1 cellular context compared by ENCODE assay signal in the genomic region with DNA sequence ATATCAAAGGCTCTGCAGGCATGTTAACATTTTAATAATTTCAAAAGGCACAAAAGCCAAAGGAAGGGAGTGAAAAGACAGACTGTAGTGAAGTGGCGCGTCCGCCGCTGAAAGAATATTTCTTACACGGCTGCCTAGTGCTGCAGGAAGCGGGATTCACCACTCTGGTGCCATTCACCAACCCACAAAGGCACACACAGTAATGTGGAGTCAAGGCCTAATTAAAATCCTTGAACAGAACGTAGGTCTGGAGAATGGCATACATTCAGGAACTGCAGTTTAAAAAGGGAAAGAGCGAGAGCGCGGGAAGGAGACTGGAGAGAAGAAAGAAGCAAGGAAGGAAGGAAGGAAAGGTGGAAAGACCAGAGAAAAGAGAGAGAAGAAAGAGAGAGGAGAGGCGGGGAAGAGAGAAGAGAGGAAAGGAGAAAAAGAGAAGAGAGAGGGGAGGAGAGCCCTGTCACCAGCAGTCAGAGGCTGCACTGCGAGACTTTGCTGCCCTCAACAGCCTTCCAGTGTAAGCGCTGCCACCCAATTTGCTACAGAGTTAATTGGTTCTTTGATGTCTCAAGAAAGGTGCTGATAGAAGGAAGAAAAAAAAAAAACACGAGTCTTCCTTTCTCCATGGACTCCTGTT.
TF ChIP-seq lines count a peak whose summit lies in the region.

No MANE protein-coding gene starts in this region.

TF ChIP-seq in GM23338, 12 proteins besides CTCF, POLR2A, EP300 and RAD21 (continued from another document):
- TF ChIP-seq, protein P1, sequence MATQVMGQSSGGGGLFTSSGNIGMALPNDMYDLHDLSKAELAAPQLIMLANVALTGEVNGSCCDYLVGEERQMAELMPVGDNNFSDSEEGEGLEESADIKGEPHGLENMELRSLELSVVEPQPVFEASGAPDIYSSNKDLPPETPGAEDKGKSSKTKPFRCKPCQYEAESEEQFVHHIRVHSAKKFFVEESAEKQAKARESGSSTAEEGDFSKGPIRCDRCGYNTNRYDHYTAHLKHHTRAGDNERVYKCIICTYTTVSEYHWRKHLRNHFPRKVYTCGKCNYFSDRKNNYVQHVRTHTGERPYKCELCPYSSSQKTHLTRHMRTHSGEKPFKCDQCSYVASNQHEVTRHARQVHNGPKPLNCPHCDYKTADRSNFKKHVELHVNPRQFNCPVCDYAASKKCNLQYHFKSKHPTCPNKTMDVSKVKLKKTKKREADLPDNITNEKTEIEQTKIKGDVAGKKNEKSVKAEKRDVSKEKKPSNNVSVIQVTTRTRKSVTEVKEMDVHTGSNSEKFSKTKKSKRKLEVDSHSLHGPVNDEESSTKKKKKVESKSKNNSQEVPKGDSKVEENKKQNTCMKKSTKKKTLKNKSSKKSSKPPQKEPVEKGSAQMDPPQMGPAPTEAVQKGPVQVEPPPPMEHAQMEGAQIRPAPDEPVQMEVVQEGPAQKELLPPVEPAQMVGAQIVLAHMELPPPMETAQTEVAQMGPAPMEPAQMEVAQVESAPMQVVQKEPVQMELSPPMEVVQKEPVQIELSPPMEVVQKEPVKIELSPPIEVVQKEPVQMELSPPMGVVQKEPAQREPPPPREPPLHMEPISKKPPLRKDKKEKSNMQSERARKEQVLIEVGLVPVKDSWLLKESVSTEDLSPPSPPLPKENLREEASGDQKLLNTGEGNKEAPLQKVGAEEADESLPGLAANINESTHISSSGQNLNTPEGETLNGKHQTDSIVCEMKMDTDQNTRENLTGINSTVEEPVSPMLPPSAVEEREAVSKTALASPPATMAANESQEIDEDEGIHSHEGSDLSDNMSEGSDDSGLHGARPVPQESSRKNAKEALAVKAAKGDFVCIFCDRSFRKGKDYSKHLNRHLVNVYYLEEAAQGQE (IDR thresholded peaks at IDR 0.05; ENCODE audit: unreplicated experiment) = no peak
- TF ChIP-seq EZH2phosphoT487 (IDR thresholded peaks at IDR 0.05; ENCODE audit: unreplicated experiment) (no peak), NANOG (IDR thresholded peaks at IDR 0.05; ENCODE audit: borderline replicate concordance) (no peak), CREB1 (CRISPR knock-in tag; IDR thresholded peaks at IDR 0.05; ENCODE audit: low read depth) (no peak)
- TF ChIP-seq, protein P2, sequence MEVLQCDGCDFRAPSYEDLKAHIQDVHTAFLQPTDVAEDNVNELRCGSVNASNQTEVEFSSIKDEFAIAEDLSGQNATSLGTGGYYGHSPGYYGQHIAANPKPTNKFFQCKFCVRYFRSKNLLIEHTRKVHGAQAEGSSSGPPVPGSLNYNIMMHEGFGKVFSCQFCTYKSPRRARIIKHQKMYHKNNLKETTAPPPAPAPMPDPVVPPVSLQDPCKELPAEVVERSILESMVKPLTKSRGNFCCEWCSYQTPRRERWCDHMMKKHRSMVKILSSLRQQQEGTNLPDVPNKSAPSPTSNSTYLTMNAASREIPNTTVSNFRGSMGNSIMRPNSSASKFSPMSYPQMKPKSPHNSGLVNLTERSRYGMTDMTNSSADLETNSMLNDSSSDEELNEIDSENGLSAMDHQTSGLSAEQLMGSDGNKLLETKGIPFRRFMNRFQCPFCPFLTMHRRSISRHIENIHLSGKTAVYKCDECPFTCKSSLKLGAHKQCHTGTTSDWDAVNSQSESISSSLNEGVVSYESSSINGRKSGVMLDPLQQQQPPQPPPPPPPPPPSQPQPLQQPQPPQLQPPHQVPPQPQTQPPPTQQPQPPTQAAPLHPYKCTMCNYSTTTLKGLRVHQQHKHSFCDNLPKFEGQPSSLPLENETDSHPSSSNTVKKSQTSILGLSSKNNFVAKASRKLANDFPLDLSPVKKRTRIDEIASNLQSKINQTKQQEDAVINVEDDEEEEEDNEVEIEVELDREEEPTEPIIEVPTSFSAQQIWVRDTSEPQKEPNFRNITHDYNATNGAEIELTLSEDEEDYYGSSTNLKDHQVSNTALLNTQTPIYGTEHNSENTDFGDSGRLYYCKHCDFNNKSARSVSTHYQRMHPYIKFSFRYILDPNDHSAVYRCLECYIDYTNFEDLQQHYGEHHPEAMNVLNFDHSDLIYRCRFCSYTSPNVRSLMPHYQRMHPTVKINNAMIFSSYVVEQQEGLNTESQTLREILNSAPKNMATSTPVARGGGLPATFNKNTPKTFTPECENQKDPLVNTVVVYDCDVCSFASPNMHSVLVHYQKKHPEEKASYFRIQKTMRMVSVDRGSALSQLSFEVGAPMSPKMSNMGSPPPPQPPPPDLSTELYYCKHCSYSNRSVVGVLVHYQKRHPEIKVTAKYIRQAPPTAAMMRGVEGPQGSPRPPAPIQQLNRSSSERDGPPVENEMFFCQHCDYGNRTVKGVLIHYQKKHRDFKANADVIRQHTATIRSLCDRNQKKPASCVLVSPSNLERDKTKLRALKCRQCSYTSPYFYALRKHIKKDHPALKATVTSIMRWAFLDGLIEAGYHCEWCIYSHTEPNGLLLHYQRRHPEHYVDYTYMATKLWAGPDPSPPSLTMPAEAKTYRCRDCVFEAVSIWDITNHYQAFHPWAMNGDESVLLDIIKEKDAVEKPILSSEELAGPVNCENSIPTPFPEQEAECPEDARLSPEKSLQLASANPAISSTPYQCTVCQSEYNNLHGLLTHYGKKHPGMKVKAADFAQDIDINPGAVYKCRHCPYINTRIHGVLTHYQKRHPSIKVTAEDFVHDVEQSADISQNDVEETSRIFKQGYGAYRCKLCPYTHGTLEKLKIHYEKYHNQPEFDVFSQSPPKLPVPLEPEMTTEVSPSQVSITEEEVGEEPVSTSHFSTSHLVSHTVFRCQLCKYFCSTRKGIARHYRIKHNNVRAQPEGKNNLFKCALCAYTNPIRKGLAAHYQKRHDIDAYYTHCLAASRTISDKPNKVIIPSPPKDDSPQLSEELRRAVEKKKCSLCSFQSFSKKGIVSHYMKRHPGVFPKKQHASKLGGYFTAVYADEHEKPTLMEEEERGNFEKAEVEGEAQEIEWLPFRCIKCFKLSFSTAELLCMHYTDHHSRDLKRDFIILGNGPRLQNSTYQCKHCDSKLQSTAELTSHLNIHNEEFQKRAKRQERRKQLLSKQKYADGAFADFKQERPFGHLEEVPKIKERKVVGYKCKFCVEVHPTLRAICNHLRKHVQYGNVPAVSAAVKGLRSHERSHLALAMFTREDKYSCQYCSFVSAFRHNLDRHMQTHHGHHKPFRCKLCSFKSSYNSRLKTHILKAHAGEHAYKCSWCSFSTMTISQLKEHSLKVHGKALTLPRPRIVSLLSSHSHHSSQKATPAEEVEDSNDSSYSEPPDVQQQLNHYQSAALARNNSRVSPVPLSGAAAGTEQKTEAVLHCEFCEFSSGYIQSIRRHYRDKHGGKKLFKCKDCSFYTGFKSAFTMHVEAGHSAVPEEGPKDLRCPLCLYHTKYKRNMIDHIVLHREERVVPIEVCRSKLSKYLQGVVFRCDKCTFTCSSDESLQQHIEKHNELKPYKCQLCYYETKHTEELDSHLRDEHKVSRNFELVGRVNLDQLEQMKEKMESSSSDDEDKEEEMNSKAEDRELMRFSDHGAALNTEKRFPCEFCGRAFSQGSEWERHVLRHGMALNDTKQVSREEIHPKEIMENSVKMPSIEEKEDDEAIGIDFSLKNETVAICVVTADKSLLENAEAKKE (CRISPR knock-in tag; IDR thresholded peaks at IDR 0.05) = no peak
